Comparison of ENCODE assay signal across 8 cellular contexts in genomic region chr3:18445421-18446066, GRCh38. TPM values are rescaled to one million over a fixed set of nuclear protein-coding genes. Genes with fewer than 3 reads are reported as not detected.
DNase-seq lines count a peak whose midpoint lies in the region; ATAC-seq, FAIRE-seq and TF ChIP-seq lines count a peak whose summit lies in the region.

No MANE protein-coding gene starts in this region.

- H3K27ac ChIP-seq in lower lobe of right lung: no peak overlapping the region

- in situ Hi-C loops in GM13977 (cut with MboI; ENCODE audit: low pct_unique_long_range_greater_than_20kb, low sequenced_read_pairs, unreplicated experiment) (no loop called here), astrocyte of the spinal cord (cut with HindIII; ENCODE audit: low sequenced_read_pairs) (no loop called here)

- ATAC-seq in HG02885 (IDR thresholded peaks at IDR 0.05; ENCODE audit: poor library complexity, unreplicated experiment): peak; percentile 32
- ATAC-seq in lower lobe of right lung: peak; percentile 18 to 53
- ATAC-seq in GM21576 (IDR thresholded peaks at IDR 0.05; ENCODE audit: unreplicated experiment): no peak

- peaks cover 30% of the 10 kb centered on the region for H3K27me3 ChIP-seq in lower lobe of right lung (ENCODE audit: low read depth)

- peaks cover 11% of the 10 kb centered on the region for H3K9me3 ChIP-seq in lower lobe of right lung

- no peak for FAIRE-seq in HTR-8/SVneo (lab: Jason Lieb, UNC)

- intact Hi-C loops in lower lobe of right lung (cut with DNase I): no loop called here

- H3K4me3 ChIP-seq in astrocyte of the spinal cord (ENCODE audit: low read depth, low read length) (peak overlapping the region; percentile 39), lower lobe of right lung (peak overlapping the region; percentile 59)

- H3K36me3 ChIP-seq in lower lobe of right lung: no peaks in the 10 kb centered on the region

- TF ChIP-seq CTCF in GM13977 (IDR thresholded peaks at IDR 0.05; ENCODE audit: extremely low read depth, insufficient read depth, missing control alignments) (no peak), astrocyte of the spinal cord (IDR thresholded peaks at IDR 0.05; ENCODE audit: low read depth, low read length) (no peak), lower lobe of right lung (IDR thresholded peaks at IDR 0.05) (peak; percentile 6)

- DNase-seq in GM13977 (ENCODE audit: low spot score) (peak; percentile 14), T-helper 2 cell (peak; percentile 34 to 94 (median 64)), astrocyte of the spinal cord (ENCODE audit: low read depth, low spot score) (no peak), lower lobe of right lung (no peak), HTR-8/SVneo (ENCODE audit: insufficient read length, low spot score) (no peak)
- DNase-seq in stimulated activated CD8-positive, alpha-beta memory T cell treated with anti-CD3 and anti-CD28 coated beads, Interleukin-12 subunit alpha, Interleukin-12 subunit beta, amount 100 ng/mL, for 4 hours (ENCODE audit: low read depth): peak; percentile 55

- peaks cover 23% of the 10 kb centered on the region for H3K4me1 ChIP-seq in lower lobe of right lung

RNA-seq across cellular contexts. Expression of gene SATB1, which starts 20.4 kb away (rescaled TPM):
- 30.2 TPM for total RNA-seq in lower lobe of right lung

Comparison
In these comparisons a context has a peak if more than half of its experiments do, and no peak if none do; other contexts are left out.
1. DNase-seq: peak in GM13977 (single experiment), T-helper 2 cell (5 of 5) and stimulated activated CD8-positive, alpha-beta memory T cell treated with anti-CD3 and anti-CD28 coated beads, Interleukin-12 subunit alpha, Interleukin-12 subunit beta, amount 100 ng/mL, for 4 hours (single experiment); none in astrocyte of the spinal cord (single experiment), lower lobe of right lung (single experiment) and HTR-8/SVneo (single experiment).